Comparison of ENCODE assay signal across 8 cellular contexts in the genomic region with DNA sequence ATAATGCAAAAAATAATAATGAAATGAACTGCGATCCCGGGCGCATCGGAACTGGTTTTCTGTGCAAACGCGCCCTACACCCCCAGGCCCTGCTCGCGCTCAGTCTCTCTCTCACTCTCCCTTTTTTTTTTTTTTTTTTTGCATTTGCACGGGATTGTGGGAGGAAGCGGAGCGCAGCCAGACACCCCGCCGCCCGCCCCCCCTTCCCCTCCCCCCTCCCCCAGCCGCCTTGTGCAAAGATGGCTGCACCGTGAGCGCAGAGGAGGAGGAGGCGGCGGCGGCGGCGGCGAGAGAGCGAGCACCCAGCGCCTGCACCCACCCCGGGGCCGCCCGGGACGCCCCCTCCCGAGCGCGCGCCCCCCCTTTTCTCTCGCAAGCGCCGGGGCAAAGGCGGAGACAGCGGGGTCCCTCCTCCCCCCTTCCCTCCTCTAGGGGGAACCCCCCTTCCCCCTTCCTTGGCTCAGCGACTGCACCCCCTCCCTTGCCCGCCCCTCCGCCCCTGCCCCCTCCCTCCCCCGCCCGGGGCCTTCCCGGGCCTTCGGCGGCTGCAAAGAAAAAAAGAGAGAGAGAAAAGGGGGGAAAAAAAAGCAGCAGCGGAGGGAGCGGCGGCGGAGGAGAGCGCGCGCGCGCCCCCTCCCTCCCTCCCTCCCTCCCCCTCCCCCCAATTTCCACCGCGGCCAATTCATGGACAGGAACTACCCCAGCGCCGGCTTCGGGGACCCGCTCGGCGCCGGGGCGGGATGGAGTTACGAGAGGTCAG. TPM values are rescaled to one million over a fixed set of nuclear protein-coding genes. Genes with fewer than 3 reads are reported as not detected.
DNase-seq lines count a peak whose midpoint lies in the region; ATAC-seq and TF ChIP-seq lines count a peak whose summit lies in the region.

A gene with protein sequence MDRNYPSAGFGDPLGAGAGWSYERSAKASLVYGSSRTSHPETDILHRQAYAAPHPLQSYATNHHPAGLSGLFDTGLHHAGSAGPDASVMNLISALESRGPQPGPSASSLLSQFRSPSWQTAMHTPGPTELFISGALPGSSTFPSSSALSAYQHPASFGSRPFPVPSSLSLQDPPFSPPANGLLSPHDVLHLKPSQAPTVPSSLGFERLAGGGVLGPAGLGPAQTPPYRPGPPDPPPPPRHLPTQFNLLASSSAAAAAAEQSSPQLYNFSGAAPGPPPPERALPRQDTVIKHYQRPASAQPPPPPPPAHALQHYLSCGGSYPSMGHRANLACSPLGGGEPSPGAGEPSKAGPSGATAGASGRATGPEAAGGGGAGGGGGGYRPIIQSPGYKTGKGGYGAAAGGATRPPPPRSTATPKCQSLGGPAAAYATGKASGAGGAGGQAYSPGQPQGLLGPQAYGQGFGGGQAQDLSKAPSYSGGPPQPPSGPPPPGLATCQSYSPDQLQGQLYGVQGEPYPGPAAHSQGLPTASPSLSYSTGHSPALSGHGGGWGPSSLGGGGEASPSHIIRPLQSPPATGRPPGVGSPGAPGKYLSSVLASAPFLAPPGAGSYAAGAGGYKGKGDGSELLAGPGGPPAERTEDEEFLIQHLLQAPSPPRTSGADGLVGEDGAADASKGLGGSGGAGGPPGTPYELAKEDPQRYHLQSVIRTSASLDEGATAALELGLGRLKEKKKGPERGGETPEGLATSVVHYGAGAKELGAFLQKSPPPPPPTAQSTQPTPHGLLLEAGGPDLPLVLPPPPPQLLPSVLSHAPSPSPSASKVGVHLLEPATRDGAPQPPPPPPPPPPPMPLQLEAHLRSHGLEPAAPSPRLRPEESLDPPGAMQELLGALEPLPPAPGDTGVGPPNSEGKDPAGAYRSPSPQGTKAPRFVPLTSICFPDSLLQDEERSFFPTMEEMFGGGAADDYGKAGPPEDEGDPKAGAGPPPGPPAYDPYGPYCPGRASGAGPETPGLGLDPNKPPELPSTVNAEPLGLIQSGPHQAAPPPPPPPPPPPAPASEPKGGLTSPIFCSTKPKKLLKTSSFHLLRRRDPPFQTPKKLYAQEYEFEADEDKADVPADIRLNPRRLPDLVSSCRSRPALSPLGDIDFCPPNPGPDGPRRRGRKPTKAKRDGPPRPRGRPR (N-terminal part only) (plus strand): TSS at position 212 of the 760 bp plus-strand sequence. CDS start 473 bp downstream, at position 685.

- H3K36me3 ChIP-seq in colonic mucosa: peaks cover 5% of the 10 kb centered on the region

- H3K27ac ChIP-seq in colonic mucosa: peak within 1 kb of the TSS; percentile 91

- peak within 1 kb of the TSS; percentile 92 for H3K9ac ChIP-seq in colonic mucosa (ENCODE audit: low read depth in 2 of 2, low read length in 2 of 2)

- ATAC-seq in GM19328 (IDR thresholded peaks at IDR 0.05; ENCODE audit: unreplicated experiment): no peak

- H3K4me1 ChIP-seq in colonic mucosa: no peaks in the 10 kb centered on the region

- intact Hi-C loops in colonic mucosa (cut with DNase I): loop anchor here (5.0 kb wide), 1 partner anchor 46 kb away; no protein-coding TSS in a partner anchor

- no peaks in the 10 kb centered on the region for H3K9me3 ChIP-seq in colonic mucosa

- no peak for TF ChIP-seq CTCF in colonic mucosa (IDR thresholded peaks at IDR 0.05)

- DNase-seq in Ammon's horn (ENCODE audit: low spot score): peak; percentile 74
- peak; percentile 65 for DNase-seq in HCEC 1CT
- peak; percentile 65 to 72 for DNase-seq in NCI-H524 (lab: John Stamatoyannopoulos, UW)
- DNase-seq in activated CD4-positive, alpha-beta T cell treated with anti-CD3 and anti-CD28 coated beads for 48 hours: peak; percentile 71
- peak; percentile 65 for DNase-seq in colonic mucosa
- DNase-seq in kidney tubule cell (ENCODE audit: low spot score): peak; percentile 78
- DNase-seq in stimulated activated CD4-positive, alpha-beta T cell treated with anti-CD3 and anti-CD28 coated beads, Interleukin-1b, Interleukin-23, amount 100 ng/mL, for 4 hours (ENCODE audit: low read depth in 2 of 2): peak; percentile 57 to 65

- no peaks in the 10 kb centered on the region for H3K27me3 ChIP-seq in colonic mucosa

- peak within 1 kb of the TSS; percentile 74 for H3K4me3 ChIP-seq in colonic mucosa

RNA-seq across cellular contexts. Expression of the gene that starts here (rescaled TPM):
- total RNA-seq in colonic mucosa: 10 to 100 TPM; 17.5 to 33.1 TPM
